In the genomic region with DNA sequence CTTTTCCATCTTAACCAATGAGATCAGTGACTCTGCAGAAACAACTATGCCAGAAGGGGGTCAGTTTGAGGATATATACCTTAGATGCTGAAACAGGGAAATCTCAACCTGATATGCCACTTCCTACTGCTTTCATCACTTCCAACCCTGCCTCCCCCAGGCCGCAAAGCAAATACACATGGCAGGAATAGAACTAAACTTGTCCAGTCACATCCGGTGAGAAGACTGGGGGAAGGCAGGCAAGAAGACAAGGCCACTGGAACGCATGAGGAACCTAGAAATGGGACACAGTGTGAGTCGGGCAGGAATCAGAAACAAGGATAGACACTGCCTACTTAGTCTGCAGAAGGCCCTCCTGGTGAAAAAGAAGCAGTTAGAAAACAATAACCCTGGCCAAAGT, we compare ENCODE assay signal across 10 cellular contexts.
A peak's percentile ranks its signal among the peaks of the same experiment; 100 is the strongest.
DNase-seq lines count a peak whose midpoint lies in the region; ATAC-seq and TF ChIP-seq lines count a peak whose summit lies in the region.
"Had no signal": no experiment of that assay in that cellular context is flagged by ENCODE, and none has a peak within 500 bp of the region (broad histone marks: within the 10 kb centered on the region; RNA-seq: fewer than 3 reads in every experiment).

No MANE protein-coding gene starts in this region.

- H3K4me1 ChIP-seq in skeletal muscle tissue (ENCODE audit: control insufficient read depth in 3 of 3, insufficient read depth in 3 of 3, low read length in 3 of 3): peaks cover 10 to 17% (median 14%) of the 10 kb centered on the region in 3 donors

- H3K9ac ChIP-seq in skeletal muscle tissue (ENCODE audit: low read depth in 1 of 3, low read length in 3 of 3): no peak overlapping the region

- H3K27ac ChIP-seq in skeletal muscle tissue (ENCODE audit: low read depth, low read length): peak overlapping the region; percentile 1
- H3K27ac ChIP-seq: thoracic aorta had no signal

- ATAC-seq in esophagus mucosa (peak; percentile 41), HG03571 (IDR thresholded peaks at IDR 0.05; ENCODE audit: unreplicated experiment) (no peak), GM18505 (IDR thresholded peaks at IDR 0.05; ENCODE audit: unreplicated experiment) (no peak)

- TF ChIP-seq POLR2A in GM18505 (IDR thresholded peaks at IDR 0.05; ENCODE audit: borderline replicate concordance, extremely low read depth, insufficient read depth, insufficient read length): no peak

- DNase-seq in HT1080 (ENCODE audit: low read depth) (peak; percentile 94), SIG-M5 (lab: John Stamatoyannopoulos, UW) (peak; percentile 79)
- DNase-seq in activated CD8-positive, alpha-beta memory T cell treated with anti-CD3 and anti-CD28 coated beads for 24 hours: no peak
- DNase-seq: cerebellar nuclear complex, NCI-H187 had no signal

- no peaks in the 10 kb centered on the region for H3K27me3 ChIP-seq in skeletal muscle tissue (ENCODE audit: control insufficient read depth in 3 of 3, insufficient read depth in 3 of 3, low read length in 3 of 3)

- no peaks in the 10 kb centered on the region for H3K9me3 ChIP-seq in skeletal muscle tissue (ENCODE audit: control insufficient read depth in 3 of 3, low read length in 3 of 3)
- H3K9me3 ChIP-seq: thoracic aorta had no signal

- no peaks in the 10 kb centered on the region for H3K36me3 ChIP-seq in skeletal muscle tissue (ENCODE audit: control insufficient read depth in 3 of 3, insufficient read depth in 3 of 3, low read length in 3 of 3)
- H3K36me3 ChIP-seq: thoracic aorta had no signal

- no peak overlapping the region for H3K4me3 ChIP-seq in skeletal muscle tissue (ENCODE audit: low read length in 3 of 3)
- H3K4me3 ChIP-seq: thoracic aorta had no signal
